8 cellular contexts compared by ENCODE assay signal in the genomic region with DNA sequence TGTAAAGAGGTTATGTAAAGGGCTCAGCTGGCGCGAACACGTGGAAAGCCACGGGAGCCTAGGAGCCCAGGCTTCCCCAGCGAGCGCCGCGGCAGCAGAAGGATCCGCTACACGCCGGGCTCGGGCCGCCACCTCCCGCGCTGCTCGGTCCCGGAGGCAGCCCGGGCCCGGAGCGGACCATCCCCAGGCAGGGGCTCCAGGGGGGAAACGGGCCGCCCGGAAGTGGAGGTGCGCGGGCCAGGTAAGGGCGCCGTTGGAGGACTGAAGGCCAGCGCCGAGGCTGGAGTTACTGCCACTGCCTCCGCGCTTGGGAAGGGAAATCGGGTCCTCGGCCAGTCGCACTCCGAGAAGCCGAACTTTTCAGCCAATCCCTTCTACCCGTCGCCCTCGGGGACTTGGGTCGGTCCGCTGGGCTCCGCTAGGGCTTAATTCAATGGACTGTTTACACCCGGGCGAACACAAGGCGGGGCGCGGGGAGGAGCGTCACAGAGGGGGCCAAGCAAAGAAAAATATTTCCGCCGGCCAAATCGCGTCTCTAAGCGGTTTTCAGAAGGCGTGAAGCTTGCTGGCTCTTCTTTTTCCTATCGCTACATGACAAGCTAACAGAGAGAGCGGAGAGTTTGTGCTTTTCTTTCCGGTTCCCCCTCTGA. TPM values are rescaled to one million over a fixed set of nuclear protein-coding genes. Genes with fewer than 3 reads are reported as not detected.
DNase-seq lines count a peak whose midpoint lies in the region; ATAC-seq and TF ChIP-seq lines count a peak whose summit lies in the region.

No MANE protein-coding gene starts in this region.

- intact Hi-C loops in left lung (cut with DNase I), result no loop called here

- H3K27ac ChIP-seq in CD4-positive, CD25-positive, alpha-beta regulatory T cell (ENCODE audit: insufficient read depth, low read length, poor library complexity, severe bottlenecking), result peak overlapping the region; percentile 98
- peak overlapping the region; percentile 99 to 100 for H3K27ac ChIP-seq in left lung

- peaks cover 11% of the 10 kb centered on the region for H3K36me3 Mint-ChIP-seq in CD4-positive, CD25-positive, alpha-beta regulatory T cell

- peaks cover 14% of the 10 kb centered on the region for H3K36me3 ChIP-seq in CD4-positive, CD25-positive, alpha-beta regulatory T cell (ENCODE audit: control insufficient read depth, insufficient read depth, low read length)
- H3K36me3 ChIP-seq in left lung, result no peaks in the 10 kb centered on the region

- H3K4me1 Mint-ChIP-seq in CD4-positive, CD25-positive, alpha-beta regulatory T cell, result peaks cover 24 to 44% (median 38%) of the 10 kb centered on the region in 4 donors

- DNase-seq in CD4-positive, CD25-positive, alpha-beta regulatory T cell, result peak; percentile 83 to 96 (median 95)
- peak; percentile 98 for DNase-seq in NCI-H748 (lab: John Stamatoyannopoulos, UW; ENCODE audit: unreplicated experiment)
- DNase-seq in activated CD4-positive, alpha-beta T cell treated with anti-CD3 and anti-CD28 coated beads, Interleukin-2, amount 50 U/mL, for 24 hours (ENCODE audit: low read depth in 1 of 2, low spot score in 1 of 2), result peak; percentile 78 to 85
- peak; percentile 91 for DNase-seq in dedifferentiated amniotic fluid mesenchymal stem cell (ENCODE audit: extremely low spot score)
- peak; percentile 92 to 94 for DNase-seq in left lung
- DNase-seq in stimulated activated CD4-positive, alpha-beta T cell treated with anti-CD3 and anti-CD28 coated beads, Interleukin-2, amount 100 ng/mL, for 4 hours (ENCODE audit: low read depth), result peak; percentile 85

- no peaks in the 10 kb centered on the region for H3K9me3 ChIP-seq in CD4-positive, CD25-positive, alpha-beta regulatory T cell (ENCODE audit: control insufficient read depth in 2 of 2, low read length in 2 of 2)
- no peaks in the 10 kb centered on the region for H3K9me3 ChIP-seq in left lung

- peaks cover 49% of the 10 kb centered on the region for H3K4me1 ChIP-seq in CD4-positive, CD25-positive, alpha-beta regulatory T cell (ENCODE audit: control insufficient read depth, insufficient read depth, low read length, poor library complexity, severe bottlenecking)
- H3K4me1 ChIP-seq in left lung, result peaks cover 7 to 46% of the 10 kb centered on the region in 2 donors

- TF ChIP-seq CTCF in left lung (IDR thresholded peaks at IDR 0.05), result no peak

- peak; percentile 78 to 79 for ATAC-seq in CD4-positive, CD25-positive, alpha-beta regulatory T cell (ENCODE audit: low read depth in 2 of 2)
- ATAC-seq in GM19438 (IDR thresholded peaks at IDR 0.05; ENCODE audit: low read depth, unreplicated experiment), result peak; percentile 78
- peak; percentile 55 for ATAC-seq in HG03565 (IDR thresholded peaks at IDR 0.05; ENCODE audit: unreplicated experiment)
- ATAC-seq in left lung, result peak; percentile 89

- H3K9me3 Mint-ChIP-seq in CD4-positive, CD25-positive, alpha-beta regulatory T cell, result no peaks in the 10 kb centered on the region

- no peaks in the 10 kb centered on the region for H3K27me3 ChIP-seq in CD4-positive, CD25-positive, alpha-beta regulatory T cell (ENCODE audit: control insufficient read depth, insufficient read depth, low read length)
- H3K27me3 ChIP-seq in left lung, result no peaks in the 10 kb centered on the region

- peak overlapping the region; percentile 99 to 100 (median 100) for H3K27ac Mint-ChIP-seq in CD4-positive, CD25-positive, alpha-beta regulatory T cell

- H3K4me3 Mint-ChIP-seq in CD4-positive, CD25-positive, alpha-beta regulatory T cell, result peak overlapping the region; percentile 94 to 97 (median 94)

- peaks cover 7% of the 10 kb centered on the region for H3K27me3 Mint-ChIP-seq in CD4-positive, CD25-positive, alpha-beta regulatory T cell

- H3K4me3 ChIP-seq in CD4-positive, CD25-positive, alpha-beta regulatory T cell (ENCODE audit: low read depth, low read length), result peak overlapping the region; percentile 86
- H3K4me3 ChIP-seq in left lung, result peak overlapping the region; percentile 68 to 82

RNA-seq across cellular contexts. Expression of gene STK35, which starts 0.4 kb away (rescaled TPM):
- total RNA-seq in CD4-positive, CD25-positive, alpha-beta regulatory T cell, result 15.7 TPM
- 1 to 10 TPM; 5.1 to 8.5 (median 7.4) TPM for polyA plus RNA-seq in CD4-positive, CD25-positive, alpha-beta regulatory T cell
- total RNA-seq in left lung, result 10 to 100 TPM; 15.8 to 17.2 TPM

Comparison
In these comparisons a context has a peak if more than half of its experiments do, and no peak if none do; other contexts are left out.
1. Peak in every context shown above with its lines: DNase-seq, ATAC-seq, H3K4me3 ChIP-seq and H3K27ac ChIP-seq.